ENCODE assay signal across 16 cellular contexts in the genomic region with DNA sequence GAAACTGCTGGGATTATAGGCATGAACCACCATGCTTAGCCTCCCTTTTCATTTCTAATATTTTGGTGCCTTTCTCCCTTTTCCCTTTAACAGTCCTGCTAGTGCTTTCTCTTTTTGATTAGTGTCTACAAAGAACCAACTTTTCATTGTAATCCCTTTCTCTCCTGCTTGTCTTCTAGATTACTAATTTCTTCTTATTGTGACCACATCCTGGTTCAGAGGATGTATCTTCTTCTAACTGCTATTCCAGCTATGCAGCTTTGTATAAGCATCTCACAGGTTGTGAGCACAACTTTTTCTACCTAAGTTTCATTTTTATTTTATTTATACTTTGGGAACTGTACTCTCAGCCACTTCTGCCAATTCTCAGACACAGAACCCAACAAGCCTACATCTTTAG. TPM values are rescaled to one million over a fixed set of nuclear protein-coding genes. Genes with fewer than 3 reads are reported as not detected.
"Had no signal": no experiment of that assay in that cellular context is flagged by ENCODE, and none has a peak within 500 bp of the region (broad histone marks: within the 10 kb centered on the region; RNA-seq: fewer than 3 reads in every experiment).

No MANE protein-coding gene starts in this region.

- H3K27ac Mint-ChIP-seq: brain; dendritic cell treated with granulocyte-macrophage colony-stimulating factor and Interleukin-4, amounts not matched to agents 40 ng/mL and 50 ng/mL, for 4 days; memory B cell; nephron progenitor cell had no signal

- H3K27me3 Mint-ChIP-seq: dendritic cell treated with granulocyte-macrophage colony-stimulating factor and Interleukin-4, amounts not matched to agents 40 ng/mL and 50 ng/mL, for 4 days had no signal

- H3K4me3 Mint-ChIP-seq: brain; dendritic cell treated with granulocyte-macrophage colony-stimulating factor and Interleukin-4, amounts not matched to agents 40 ng/mL and 50 ng/mL, for 4 days; memory B cell; nephron progenitor cell had no signal

- DNase-seq: activated CD4-positive, CD25-positive, alpha-beta regulatory T cell treated with anti-CD3 and anti-CD28 coated beads, Interleukin-2, amount 50 U/mL, for 72 hours; amniotic stem cell; kidney; left ventricle myocardium inferior; nephron progenitor cell; sigmoid colon; SJCRH30; stimulated activated CD4-positive, alpha-beta T cell treated with anti-CD3 and anti-CD28 coated beads, Interleukin-2, amount 100 ng/mL, for 24 hours; T-helper 9 cell; upper lobe of left lung had no signal

- H3K36me3 Mint-ChIP-seq: memory B cell had no signal

- H3K4me1 Mint-ChIP-seq: memory B cell, nephron progenitor cell had no signal

RNA-seq across cellular contexts. Expression of a gene that starts 14.7 kb away (rescaled TPM):
- total RNA-seq: epithelial cell of proximal tubule, kidney, left ventricle myocardium inferior, mucosa of gallbladder, osteocyte, SJCRH30 had no signal
